18 cellular contexts compared by ENCODE assay signal in genomic region chr7:36409180-36409579, GRCh38.
"Had no signal": no experiment of that assay in that cellular context is flagged by ENCODE, and none has a peak within 500 bp of the region (broad histone marks: within the 10 kb centered on the region; RNA-seq: fewer than 3 reads in every experiment).

No MANE protein-coding gene starts in this region.

- H3K27me3 ChIP-seq: breast epithelium, esophagus muscularis mucosa, hepatocyte, tibial artery had no signal

- H3K4me1 Mint-ChIP-seq: activated naive CD4-positive, alpha-beta T cell treated with anti-CD3 and anti-CD28 coated beads, Interleukin-2, amount 50 U/mL, for 24 hours had no signal

- H3K79me2 ChIP-seq: hepatocyte had no signal

- H3K27ac Mint-ChIP-seq: activated naive CD4-positive, alpha-beta T cell treated with anti-CD3 and anti-CD28 coated beads, Interleukin-2, amount 50 U/mL, for 24 hours; mesothelial cell of epicardium; T-helper 1 cell treated with Interleukin-12 subunit alpha and Interleukin-12 subunit beta and Interleukin-4 antibody, amounts not matched to agents 30 μg/mL and 1 μg/mL, for 36 hours had no signal

- H3K4me1 ChIP-seq: breast epithelium, esophagus muscularis mucosa, tibial artery had no signal

- H3K36me3 Mint-ChIP-seq: activated naive CD4-positive, alpha-beta T cell treated with anti-CD3 and anti-CD28 coated beads, Interleukin-2, amount 50 U/mL, for 24 hours had no signal

- H3K27me3 Mint-ChIP-seq: activated naive CD4-positive, alpha-beta T cell treated with anti-CD3 and anti-CD28 coated beads, Interleukin-2, amount 50 U/mL, for 24 hours had no signal

- H3K27ac ChIP-seq: breast epithelium, esophagus muscularis mucosa, hepatocyte, tibial artery had no signal

- H3K4me3 ChIP-seq: breast epithelium, esophagus muscularis mucosa, hepatocyte, lung, tibial artery had no signal

- H3K36me3 ChIP-seq: breast epithelium, esophagus muscularis mucosa, tibial artery had no signal

- H3K9me3 ChIP-seq: breast epithelium, esophagus muscularis mucosa, tibial artery had no signal

- DNase-seq: activated CD4-positive, alpha-beta T cell treated with anti-CD3 and anti-CD28 coated beads for 1 hour; activated CD8-positive, alpha-beta memory T cell treated with anti-CD3 and anti-CD28 coated beads for 24 hours; activated CD8-positive, alpha-beta memory T cell treated with anti-CD3 and anti-CD28 coated beads, Interleukin-2, amount 50 U/mL, for 48 hours; activated gamma-delta T cell; activated T-cell treated with anti-CD3 and anti-CD28 coated beads, Interleukin-2, amount 50 U/mL, for 48 hours; cerebellar nuclear complex; effector CD8-positive, alpha-beta T cell; posterior cingulate gyrus; stimulated activated naive CD4-positive, alpha-beta T cell; tibial artery had no signal

- H3K9me3 Mint-ChIP-seq: activated naive CD4-positive, alpha-beta T cell treated with anti-CD3 and anti-CD28 coated beads, Interleukin-2, amount 50 U/mL, for 24 hours; mesothelial cell of epicardium; nephron; T-helper 1 cell treated with Interleukin-12 subunit alpha and Interleukin-12 subunit beta and Interleukin-4 antibody, amounts not matched to agents 30 μg/mL and 1 μg/mL, for 36 hours had no signal

- H3K4me2 ChIP-seq: hepatocyte had no signal

- H3K4me3 Mint-ChIP-seq: activated naive CD4-positive, alpha-beta T cell treated with anti-CD3 and anti-CD28 coated beads, Interleukin-2, amount 50 U/mL, for 24 hours; mesothelial cell of epicardium; nephron; T-helper 1 cell treated with Interleukin-12 subunit alpha and Interleukin-12 subunit beta and Interleukin-4 antibody, amounts not matched to agents 30 μg/mL and 1 μg/mL, for 36 hours had no signal

- H2AFZ ChIP-seq: hepatocyte had no signal
